Comparison of ENCODE assay signal across 12 cellular contexts in genomic region chr15:63250312-63250965, GRCh38. TPM values are rescaled to one million over a fixed set of nuclear protein-coding genes. Genes with fewer than 3 reads are reported as not detected.
DNase-seq lines count a peak whose midpoint lies in the region; ATAC-seq and TF ChIP-seq lines count a peak whose summit lies in the region.
"Had no signal": no experiment of that assay in that cellular context is flagged by ENCODE, and none has a peak within 500 bp of the region (broad histone marks: within the 10 kb centered on the region; RNA-seq: fewer than 3 reads in every experiment).

No MANE protein-coding gene starts in this region.

- ATAC-seq in GM23338: no peak

- H3K4me2 ChIP-seq in GM23338: no peak overlapping the region

- H3K4me3 Mint-ChIP-seq in endothelial cell (ENCODE audit: unreplicated experiment) (no peak overlapping the region), neural crest cell (no peak overlapping the region), GM23338 (no peak overlapping the region)

- DNase-seq in Daoy (ENCODE audit: low read depth) (peak; percentile 73), MG63 (peak; percentile 94), endothelial cell (ENCODE audit: low spot score) (no peak), neural crest cell (ENCODE audit: low read depth, low spot score) (no peak), GM23338 (ENCODE audit: low spot score) (no peak), DMS53 treated with DMSO at 0.1 percent for 48 hours (lab: John Stamatoyannopoulos, UW; ENCODE audit: unreplicated experiment) (no peak), GF-D8 (lab: John Stamatoyannopoulos, UW) (no peak)
- no peak for DNase-seq in activated CD4-positive, alpha-beta T cell treated with anti-CD3 and anti-CD28 coated beads, Interleukin-2, amount 50 U/mL, for 4 hours
- DNase-seq: activated gamma-delta T cell treated with Interleukin-2 at 50 U/mL for 16 hours; effector CD4-positive, alpha-beta T cell; NCI-H187; posterior cingulate gyrus had no signal

- H3K4me1 ChIP-seq in GM23338 (ENCODE audit: insufficient read depth): peaks cover 4% of the 10 kb centered on the region; the same call in 1 of the 2 replicates

- H3K9me3 ChIP-seq in MG63: no peaks in the 10 kb centered on the region

- no peaks in the 10 kb centered on the region for H3K9me3 Mint-ChIP-seq in endothelial cell (ENCODE audit: unreplicated experiment)
- H3K9me3 Mint-ChIP-seq in neural crest cell: no peaks in the 10 kb centered on the region
- H3K9me3 Mint-ChIP-seq in GM23338: no peaks in the 10 kb centered on the region

- peaks cover 31% of the 10 kb centered on the region for H3K36me3 Mint-ChIP-seq in endothelial cell (ENCODE audit: low read depth, unreplicated experiment)
- H3K36me3 Mint-ChIP-seq in neural crest cell (ENCODE audit: low read depth): peaks cover 19% of the 10 kb centered on the region
- peaks cover 12% of the 10 kb centered on the region for H3K36me3 Mint-ChIP-seq in GM23338 (ENCODE audit: low read depth)

- H3K79me2 ChIP-seq in GM23338 (replicated peaks; ENCODE audit: insufficient read depth): no peaks in the 10 kb centered on the region

- H3K27me3 Mint-ChIP-seq in endothelial cell (ENCODE audit: unreplicated experiment) (peaks cover under 1% of the 10 kb centered on the region), neural crest cell (ENCODE audit: low read depth) (no peaks in the 10 kb centered on the region), GM23338 (ENCODE audit: insufficient read depth, low read depth, poor library complexity) (peaks cover under 1% of the 10 kb centered on the region)

- TF ChIP-seq CTCF in endothelial cell (IDR thresholded peaks at IDR 0.05; ENCODE audit: unreplicated experiment) (no peak), neural crest cell (conservative IDR thresholded peaks at IDR 0.05) (no peak), GM23338 (conservative IDR thresholded peaks at IDR 0.05; ENCODE audit: low read depth in 2 of 2) (no peak)

- H4K20me1 ChIP-seq in GM23338 (replicated peaks; ENCODE audit: insufficient read depth): no peaks in the 10 kb centered on the region

- H3K36me3 ChIP-seq in MG63 (peaks cover 11% of the 10 kb centered on the region), GM23338 (ENCODE audit: insufficient read depth) (no peaks in the 10 kb centered on the region; the same call in 1 of the 2 replicates)

- H3K9me2 ChIP-seq in GM23338 (ENCODE audit: insufficient read depth): no peaks in the 10 kb centered on the region

- no peaks in the 10 kb centered on the region for H3K27me3 ChIP-seq in MG63
- no peaks in the 10 kb centered on the region for H3K27me3 ChIP-seq in GM23338 (ENCODE audit: insufficient read depth)

- H3K4me1 Mint-ChIP-seq in endothelial cell (ENCODE audit: unreplicated experiment): peaks cover 5% of the 10 kb centered on the region
- H3K4me1 Mint-ChIP-seq in neural crest cell: peaks cover 12% of the 10 kb centered on the region
- H3K4me1 Mint-ChIP-seq in GM23338: peaks cover 7% of the 10 kb centered on the region; the same call in 2 of the 3 replicates

- H3K4me3 ChIP-seq in MG63: no peak overlapping the region
- H3K4me3 ChIP-seq in GM23338: no peak overlapping the region

- H3K27ac ChIP-seq in GM23338 (ENCODE audit: low read depth): no peak overlapping the region

- H2AFZ ChIP-seq in GM23338: no peak overlapping the region

- peak overlapping the region; percentile 27 for H3K27ac Mint-ChIP-seq in endothelial cell (ENCODE audit: unreplicated experiment)
- H3K27ac Mint-ChIP-seq in neural crest cell (ENCODE audit: unreplicated experiment): peak overlapping the region; percentile 28
- no peak overlapping the region for H3K27ac Mint-ChIP-seq in GM23338

- H3F3A ChIP-seq in GM23338 (replicated peaks; ENCODE audit: low read depth): no peaks in the 10 kb centered on the region

TF ChIP-seq in GM23338, 12 proteins besides CTCF, POLR2A, EP300 and RAD21:
- TF ChIP-seq EZH2 (IDR thresholded peaks at IDR 0.05; ENCODE audit: low read depth, unreplicated experiment): no peak
- TF ChIP-seq POLR2AphosphoS5 (IDR thresholded peaks at IDR 0.05; ENCODE audit: low read depth): no peak
- no peak for TF ChIP-seq STAT1 (IDR thresholded peaks at IDR 0.05; ENCODE audit: unreplicated experiment)

RNA-seq across cellular contexts. Expression of gene APH1B, which starts 27.0 kb away (rescaled TPM):
- 7.8 and 8.1 TPM in 2 replicates for total RNA-seq in Daoy (2014; rRNA removed; shearing (Covaris generic))
- total RNA-seq in MG63 (2014; rRNA removed; shearing (Covaris generic); ENCODE audit: low replicate concordance): 0.84 and 5.2 TPM in 2 replicates
- 26.3 TPM for total RNA-seq in endothelial cell (ENCODE audit: unreplicated experiment)
- total RNA-seq in neural crest cell: 18.1 and 18.5 TPM in 2 replicates
- 23.8 and 24.4 TPM in 2 replicates for total RNA-seq in GM23338 (2014; rRNA removed; shearing (Covaris generic))
- 14.3 and 16.3 TPM in 2 replicates for polyA plus RNA-seq in GM23338 (2016; fragmentation: Nextera tagmentation; extraction: Ambion mirVana)

Comparison
In these comparisons a context has a peak if more than half of its experiments do, and no peak if none do; other contexts are left out.
1. DNase-seq: peak in Daoy (single experiment) and MG63 (single experiment); none in endothelial cell (single experiment), neural crest cell (single experiment), GM23338 (single experiment), DMS53 treated with DMSO at 0.1 percent for 48 hours (single experiment), GF-D8 (single experiment) and activated CD4-positive, alpha-beta T cell treated with anti-CD3 and anti-CD28 coated beads, Interleukin-2, amount 50 U/mL, for 4 hours (0 of 2).